10 cellular contexts compared by ENCODE assay signal in genomic region chr17:41664587-41665565, GRCh38. TPM values are rescaled to one million over a fixed set of nuclear protein-coding genes. Genes with fewer than 3 reads are reported as not detected.
DNase-seq lines count a peak whose midpoint lies in the region; ATAC-seq and TF ChIP-seq lines count a peak whose summit lies in the region.
"Had no signal": no experiment of that assay in that cellular context is flagged by ENCODE, and none has a peak within 500 bp of the region (broad histone marks: within the 10 kb centered on the region; RNA-seq: fewer than 3 reads in every experiment).

No MANE protein-coding gene starts in this region.

- H3K4me1 ChIP-seq in CD4-positive, CD25-positive, alpha-beta regulatory T cell (ENCODE audit: control insufficient read depth, insufficient read depth, low read length, poor library complexity, severe bottlenecking): peaks cover 30% of the 10 kb centered on the region
- H3K4me1 ChIP-seq in NT2/D1 (ENCODE audit: insufficient read depth, insufficient read length): peaks cover 7% of the 10 kb centered on the region
- peaks cover 4% of the 10 kb centered on the region for H3K4me1 ChIP-seq in neural progenitor cell

- no peaks in the 10 kb centered on the region for H3K36me3 ChIP-seq in CD4-positive, CD25-positive, alpha-beta regulatory T cell (ENCODE audit: control insufficient read depth, insufficient read depth, low read length)
- H3K36me3 ChIP-seq in NT2/D1 (ENCODE audit: insufficient read depth, insufficient read length, low read length): no peaks in the 10 kb centered on the region
- H3K36me3 ChIP-seq in neural progenitor cell: no peaks in the 10 kb centered on the region

- no peaks in the 10 kb centered on the region for H3K79me2 ChIP-seq in neural progenitor cell (ENCODE audit: low read depth)

- ATAC-seq in CD4-positive, CD25-positive, alpha-beta regulatory T cell (ENCODE audit: low read depth in 2 of 2): no peak
- ATAC-seq in esophagus mucosa (no peak), GM19463 (IDR thresholded peaks at IDR 0.05; ENCODE audit: unreplicated experiment) (no peak)

- intact Hi-C loops in dorsolateral prefrontal cortex (cut with DNase I): loop anchor here (2.0 to 10.0 kb wide), 7 partner anchors 16 to 1020 kb away; partner anchors contain the start of gene SMARCE1 (in 1 of the 2)

- no peak for DNase-seq in CD4-positive, CD25-positive, alpha-beta regulatory T cell
- DNase-seq in NT2/D1 (ENCODE audit: low read depth, low spot score) (no peak), dorsolateral prefrontal cortex (no peak), neural progenitor cell (ENCODE audit: low spot score) (no peak), SKM-1 treated with dmso at 0.1 percent for 144 hours (lab: John Stamatoyannopoulos, UW; ENCODE audit: unreplicated experiment) (no peak), HuH-7.5 (ENCODE audit: low spot score) (no peak)

- no peaks in the 10 kb centered on the region for H4K20me1 ChIP-seq in neural progenitor cell (ENCODE audit: low read depth)

- TF ChIP-seq CTCF in dorsolateral prefrontal cortex (IDR thresholded peaks at IDR 0.05 in 54 of 56, conservative IDR thresholded peaks at IDR 0.05 in 2 of 56; ENCODE audit: low read depth in 1 of 56, partially characterized antibody in 56 of 56): no peak
- TF ChIP-seq CTCF in neural progenitor cell (IDR thresholded peaks at IDR 0.05): no peak

- H3K9me3 Mint-ChIP-seq in CD4-positive, CD25-positive, alpha-beta regulatory T cell: no peaks in the 10 kb centered on the region
- no peaks in the 10 kb centered on the region for H3K9me3 Mint-ChIP-seq in neural progenitor cell

- H2AFZ ChIP-seq in neural progenitor cell (replicated peaks): no peak overlapping the region

- H3K4me1 Mint-ChIP-seq in CD4-positive, CD25-positive, alpha-beta regulatory T cell: peaks cover 0 to 40% (median 27%) of the 10 kb centered on the region in 4 donors
- peaks cover 13% of the 10 kb centered on the region for H3K4me1 Mint-ChIP-seq in neural progenitor cell

- H3K9me3 ChIP-seq in CD4-positive, CD25-positive, alpha-beta regulatory T cell (ENCODE audit: control insufficient read depth in 2 of 2, low read length in 2 of 2): no peaks in the 10 kb centered on the region
- peaks cover 6% of the 10 kb centered on the region; the same call in 1 of the 2 replicates for H3K9me3 ChIP-seq in NT2/D1 (ENCODE audit: insufficient read depth, low read length)
- no peaks in the 10 kb centered on the region for H3K9me3 ChIP-seq in neural progenitor cell (ENCODE audit: low read depth)

- peak overlapping the region; percentile 92 to 95 (median 95) for H3K4me3 Mint-ChIP-seq in CD4-positive, CD25-positive, alpha-beta regulatory T cell
- peak overlapping the region; percentile 73 for H3K4me3 Mint-ChIP-seq in neural progenitor cell

- peak overlapping the region; percentile 89 to 100 (median 98) for H3K27ac Mint-ChIP-seq in CD4-positive, CD25-positive, alpha-beta regulatory T cell
- no peak overlapping the region for H3K27ac Mint-ChIP-seq in neural progenitor cell

- H3K27me3 Mint-ChIP-seq in CD4-positive, CD25-positive, alpha-beta regulatory T cell: peaks cover 18% of the 10 kb centered on the region
- peaks cover 18% of the 10 kb centered on the region for H3K27me3 Mint-ChIP-seq in neural progenitor cell (ENCODE audit: insufficient read depth, low read depth)

- H3K9ac ChIP-seq in NT2/D1 (ENCODE audit: insufficient read length, low read depth) (peak overlapping the region; percentile 26), neural progenitor cell (no peak overlapping the region)

- peak overlapping the region; percentile 81 for H3K4me3 ChIP-seq in CD4-positive, CD25-positive, alpha-beta regulatory T cell (ENCODE audit: low read depth, low read length)
- H3K4me3 ChIP-seq in NT2/D1 (ENCODE audit: insufficient read length, low read depth): no peak overlapping the region
- peak overlapping the region in 57 of 59 donors; percentile 38 to 78 (median 61) for H3K4me3 ChIP-seq in dorsolateral prefrontal cortex
- H3K4me3 ChIP-seq in neural progenitor cell: no peak overlapping the region

- no peaks in the 10 kb centered on the region for H3K27me3 ChIP-seq in CD4-positive, CD25-positive, alpha-beta regulatory T cell (ENCODE audit: control insufficient read depth, insufficient read depth, low read length)
- peaks cover 6% of the 10 kb centered on the region for H3K27me3 ChIP-seq in NT2/D1 (ENCODE audit: insufficient read depth, insufficient read length)
- H3K27me3 ChIP-seq in dorsolateral prefrontal cortex: no peaks in the 10 kb centered on the region
- H3K27me3 ChIP-seq in neural progenitor cell: peaks cover 35% of the 10 kb centered on the region

- no peaks in the 10 kb centered on the region for H3K36me3 Mint-ChIP-seq in CD4-positive, CD25-positive, alpha-beta regulatory T cell
- no peaks in the 10 kb centered on the region for H3K36me3 Mint-ChIP-seq in neural progenitor cell

- H3F3A ChIP-seq in neural progenitor cell (ENCODE audit: low read depth): peaks cover 17% of the 10 kb centered on the region

- peak overlapping the region; percentile 98 for H3K27ac ChIP-seq in CD4-positive, CD25-positive, alpha-beta regulatory T cell (ENCODE audit: insufficient read depth, low read length, poor library complexity, severe bottlenecking)
- H3K27ac ChIP-seq in dorsolateral prefrontal cortex (peak overlapping the region in 27 of 59 donors; percentile 76 to 95 (median 91)), neural progenitor cell (no peak overlapping the region)

- peak overlapping the region; percentile 81 for H3K4me2 ChIP-seq in neural progenitor cell

RNA-seq across cellular contexts. Expression of gene EIF1, which starts 23.8 kb away (rescaled TPM):
- 2,625 TPM for total RNA-seq in CD4-positive, CD25-positive, alpha-beta regulatory T cell
- 1,000 to 10,000 TPM; 1,357 to 1,617 (median 1,453) TPM for polyA plus RNA-seq in CD4-positive, CD25-positive, alpha-beta regulatory T cell
- total RNA-seq in dorsolateral prefrontal cortex (100 to 1,000 TPM; 536 to 941 (median 703) TPM), neural progenitor cell (ENCODE audit: low replicate concordance) (60.7 and 91.4 TPM in 2 replicates), esophagus mucosa (725 TPM)

RNA-seq across cellular contexts. Expression of gene KRT17, which starts 40.5 kb away (rescaled TPM):
- total RNA-seq in CD4-positive, CD25-positive, alpha-beta regulatory T cell: not detected
- not detected for polyA plus RNA-seq in CD4-positive, CD25-positive, alpha-beta regulatory T cell
- total RNA-seq in dorsolateral prefrontal cortex (10 to 100 TPM in 105 of 120 experiments, 1 to 10 TPM in 14, not detected in 1; 2.7 to 45.6 (median 21.7) TPM), neural progenitor cell (ENCODE audit: low replicate concordance) (not detected in 2 replicates), esophagus mucosa (380 TPM)

RNA-seq across cellular contexts. Expression of gene GAST, which starts 47.3 kb away (rescaled TPM):
- not detected for total RNA-seq in CD4-positive, CD25-positive, alpha-beta regulatory T cell
- polyA plus RNA-seq in CD4-positive, CD25-positive, alpha-beta regulatory T cell: not detected
- total RNA-seq in dorsolateral prefrontal cortex (1 to 10 TPM in 2 of 120 experiments, not detected in 118; 1.3 to 1.5 TPM), neural progenitor cell (ENCODE audit: low replicate concordance) (not detected in 2 replicates), esophagus mucosa (not detected)
- total RNA-seq: aorta, occipital lobe had no signal
- polyA plus RNA-seq: aorta had no signal

RNA-seq across cellular contexts. Expression of gene KRT16, which starts 52.3 kb away (rescaled TPM):
- not detected for total RNA-seq in CD4-positive, CD25-positive, alpha-beta regulatory T cell
- polyA plus RNA-seq in CD4-positive, CD25-positive, alpha-beta regulatory T cell: not detected
- 1 to 10 TPM in 1 of 120 experiments, under 1 TPM in 4, not detected in 115; 0.35 to 1.1 (median 0.47) TPM for total RNA-seq in dorsolateral prefrontal cortex
- not detected in 2 replicates for total RNA-seq in neural progenitor cell (ENCODE audit: low replicate concordance)
- total RNA-seq in esophagus mucosa: 2,310 TPM
- total RNA-seq: occipital lobe had no signal

Comparison
In these comparisons a context has a peak if more than half of its experiments do, and no peak if none do; other contexts are left out.
1. H3K4me3 ChIP-seq: peak in CD4-positive, CD25-positive, alpha-beta regulatory T cell (single experiment) and dorsolateral prefrontal cortex (57 of 59); none in NT2/D1 (single experiment) and neural progenitor cell (single experiment).